Comparison of ENCODE assay signal across 1 cellular context in the genomic region with DNA sequence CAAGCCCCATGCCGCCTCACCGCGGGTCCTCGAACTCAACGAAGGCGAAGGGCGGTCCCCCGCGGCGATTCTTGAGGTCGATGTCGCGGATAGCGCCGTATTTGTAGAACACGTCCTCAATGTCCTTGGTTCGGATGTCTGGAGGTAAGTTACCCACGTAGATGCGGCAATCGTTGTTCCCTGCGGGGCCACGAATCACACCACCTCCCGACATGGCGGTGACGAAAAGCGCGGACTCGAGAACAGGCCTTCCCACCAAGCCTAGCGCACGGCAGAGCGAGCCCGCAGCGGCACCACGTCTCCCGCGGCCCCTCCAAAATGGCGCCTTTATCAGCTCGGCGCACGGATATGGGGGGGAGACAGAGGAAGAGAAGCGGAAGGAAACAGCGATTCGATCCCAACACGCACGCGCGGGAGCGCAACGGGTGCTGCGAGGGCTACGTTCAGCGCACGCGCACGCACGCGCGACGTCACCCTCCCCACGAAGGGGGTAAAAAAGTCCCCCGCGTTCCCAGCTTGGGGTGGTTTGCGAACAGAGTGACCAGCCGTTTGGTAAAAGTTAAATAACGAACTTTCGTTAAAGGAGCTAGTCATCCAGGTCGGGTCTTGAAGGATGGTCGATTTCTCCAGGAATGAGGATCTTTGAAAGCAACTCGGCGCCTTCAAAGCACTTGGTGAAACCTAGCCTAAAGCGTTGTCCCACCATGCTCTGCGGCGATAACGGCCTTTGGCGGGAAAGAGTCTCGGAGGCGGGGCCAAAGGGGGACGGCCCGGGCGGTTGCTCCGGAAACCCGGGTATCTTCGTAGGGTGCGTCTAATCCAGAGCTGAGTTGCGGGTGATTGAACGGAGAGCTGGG.
TF ChIP-seq lines count a peak whose summit lies in the region.

A gene with protein sequence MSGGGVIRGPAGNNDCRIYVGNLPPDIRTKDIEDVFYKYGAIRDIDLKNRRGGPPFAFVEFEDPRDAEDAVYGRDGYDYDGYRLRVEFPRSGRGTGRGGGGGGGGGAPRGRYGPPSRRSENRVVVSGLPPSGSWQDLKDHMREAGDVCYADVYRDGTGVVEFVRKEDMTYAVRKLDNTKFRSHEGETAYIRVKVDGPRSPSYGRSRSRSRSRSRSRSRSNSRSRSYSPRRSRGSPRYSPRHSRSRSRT (minus strand): TSS at position 323 of the 857 bp plus-strand sequence. CDS start 109 bp downstream, at position 214.

TF ChIP-seq in WTC11, 78 proteins besides CTCF, POLR2A, EP300 and RAD21 (continued from another document):
- TF ChIP-seq, protein P1, sequence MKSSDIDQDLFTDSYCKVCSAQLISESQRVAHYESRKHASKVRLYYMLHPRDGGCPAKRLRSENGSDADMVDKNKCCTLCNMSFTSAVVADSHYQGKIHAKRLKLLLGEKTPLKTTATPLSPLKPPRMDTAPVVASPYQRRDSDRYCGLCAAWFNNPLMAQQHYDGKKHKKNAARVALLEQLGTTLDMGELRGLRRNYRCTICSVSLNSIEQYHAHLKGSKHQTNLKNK (CRISPR knock-in tag; IDR thresholded peaks at IDR 0.05): no peak
- TF ChIP-seq, protein P2, sequence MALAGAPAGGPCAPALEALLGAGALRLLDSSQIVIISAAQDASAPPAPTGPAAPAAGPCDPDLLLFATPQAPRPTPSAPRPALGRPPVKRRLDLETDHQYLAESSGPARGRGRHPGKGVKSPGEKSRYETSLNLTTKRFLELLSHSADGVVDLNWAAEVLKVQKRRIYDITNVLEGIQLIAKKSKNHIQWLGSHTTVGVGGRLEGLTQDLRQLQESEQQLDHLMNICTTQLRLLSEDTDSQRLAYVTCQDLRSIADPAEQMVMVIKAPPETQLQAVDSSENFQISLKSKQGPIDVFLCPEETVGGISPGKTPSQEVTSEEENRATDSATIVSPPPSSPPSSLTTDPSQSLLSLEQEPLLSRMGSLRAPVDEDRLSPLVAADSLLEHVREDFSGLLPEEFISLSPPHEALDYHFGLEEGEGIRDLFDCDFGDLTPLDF (CRISPR knock-in tag; IDR thresholded peaks at IDR 0.05): peak; percentile 88; the same call in 1 of the 2 replicates
- TF ChIP-seq, protein P3, sequence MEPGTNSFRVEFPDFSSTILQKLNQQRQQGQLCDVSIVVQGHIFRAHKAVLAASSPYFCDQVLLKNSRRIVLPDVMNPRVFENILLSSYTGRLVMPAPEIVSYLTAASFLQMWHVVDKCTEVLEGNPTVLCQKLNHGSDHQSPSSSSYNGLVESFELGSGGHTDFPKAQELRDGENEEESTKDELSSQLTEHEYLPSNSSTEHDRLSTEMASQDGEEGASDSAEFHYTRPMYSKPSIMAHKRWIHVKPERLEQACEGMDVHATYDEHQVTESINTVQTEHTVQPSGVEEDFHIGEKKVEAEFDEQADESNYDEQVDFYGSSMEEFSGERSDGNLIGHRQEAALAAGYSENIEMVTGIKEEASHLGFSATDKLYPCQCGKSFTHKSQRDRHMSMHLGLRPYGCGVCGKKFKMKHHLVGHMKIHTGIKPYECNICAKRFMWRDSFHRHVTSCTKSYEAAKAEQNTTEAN (CRISPR knock-in tag; IDR thresholded peaks at IDR 0.05): no peak
- TF ChIP-seq GTF2I (CRISPR knock-in tag; conservative IDR thresholded peaks at IDR 0.05) (no peak), KAT7 (CRISPR knock-in tag; IDR thresholded peaks at IDR 0.05; ENCODE audit: borderline replicate concordance) (peak; percentile 60), SP1 (CRISPR knock-in tag; conservative IDR thresholded peaks at IDR 0.05) (peak; percentile 56; the same call in 1 of the 2 replicates), RORB (CRISPR knock-in tag; IDR thresholded peaks at IDR 0.05) (no peak), CREB1 (CRISPR knock-in tag; IDR thresholded peaks at IDR 0.05) (peak; percentile 81; the same call in 1 of the 2 replicates), CBFB (CRISPR knock-in tag; IDR thresholded peaks at IDR 0.05; ENCODE audit: low read depth) (peak; percentile 7; the same call in 1 of the 2 replicates), NFE2L1 (CRISPR knock-in tag; IDR thresholded peaks at IDR 0.05) (peak; percentile 70), ZNF671 (CRISPR knock-in tag; IDR thresholded peaks at IDR 0.05) (peak; percentile 63; the same call in 1 of the 2 replicates)
- TF ChIP-seq, protein P4, sequence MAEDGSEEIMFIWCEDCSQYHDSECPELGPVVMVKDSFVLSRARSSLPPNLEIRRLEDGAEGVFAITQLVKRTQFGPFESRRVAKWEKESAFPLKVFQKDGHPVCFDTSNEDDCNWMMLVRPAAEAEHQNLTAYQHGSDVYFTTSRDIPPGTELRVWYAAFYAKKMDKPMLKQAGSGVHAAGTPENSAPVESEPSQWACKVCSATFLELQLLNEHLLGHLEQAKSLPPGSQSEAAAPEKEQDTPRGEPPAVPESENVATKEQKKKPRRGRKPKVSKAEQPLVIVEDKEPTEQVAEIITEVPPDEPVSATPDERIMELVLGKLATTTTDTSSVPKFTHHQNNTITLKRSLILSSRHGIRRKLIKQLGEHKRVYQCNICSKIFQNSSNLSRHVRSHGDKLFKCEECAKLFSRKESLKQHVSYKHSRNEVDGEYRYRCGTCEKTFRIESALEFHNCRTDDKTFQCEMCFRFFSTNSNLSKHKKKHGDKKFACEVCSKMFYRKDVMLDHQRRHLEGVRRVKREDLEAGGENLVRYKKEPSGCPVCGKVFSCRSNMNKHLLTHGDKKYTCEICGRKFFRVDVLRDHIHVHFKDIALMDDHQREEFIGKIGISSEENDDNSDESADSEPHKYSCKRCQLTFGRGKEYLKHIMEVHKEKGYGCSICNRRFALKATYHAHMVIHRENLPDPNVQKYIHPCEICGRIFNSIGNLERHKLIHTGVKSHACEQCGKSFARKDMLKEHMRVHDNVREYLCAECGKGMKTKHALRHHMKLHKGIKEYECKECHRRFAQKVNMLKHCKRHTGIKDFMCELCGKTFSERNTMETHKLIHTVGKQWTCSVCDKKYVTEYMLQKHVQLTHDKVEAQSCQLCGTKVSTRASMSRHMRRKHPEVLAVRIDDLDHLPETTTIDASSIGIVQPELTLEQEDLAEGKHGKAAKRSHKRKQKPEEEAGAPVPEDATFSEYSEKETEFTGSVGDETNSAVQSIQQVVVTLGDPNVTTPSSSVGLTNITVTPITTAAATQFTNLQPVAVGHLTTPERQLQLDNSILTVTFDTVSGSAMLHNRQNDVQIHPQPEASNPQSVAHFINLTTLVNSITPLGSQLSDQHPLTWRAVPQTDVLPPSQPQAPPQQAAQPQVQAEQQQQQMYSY (CRISPR knock-in tag; IDR thresholded peaks at IDR 0.05): peak; percentile 75
- TF ChIP-seq, protein P5, sequence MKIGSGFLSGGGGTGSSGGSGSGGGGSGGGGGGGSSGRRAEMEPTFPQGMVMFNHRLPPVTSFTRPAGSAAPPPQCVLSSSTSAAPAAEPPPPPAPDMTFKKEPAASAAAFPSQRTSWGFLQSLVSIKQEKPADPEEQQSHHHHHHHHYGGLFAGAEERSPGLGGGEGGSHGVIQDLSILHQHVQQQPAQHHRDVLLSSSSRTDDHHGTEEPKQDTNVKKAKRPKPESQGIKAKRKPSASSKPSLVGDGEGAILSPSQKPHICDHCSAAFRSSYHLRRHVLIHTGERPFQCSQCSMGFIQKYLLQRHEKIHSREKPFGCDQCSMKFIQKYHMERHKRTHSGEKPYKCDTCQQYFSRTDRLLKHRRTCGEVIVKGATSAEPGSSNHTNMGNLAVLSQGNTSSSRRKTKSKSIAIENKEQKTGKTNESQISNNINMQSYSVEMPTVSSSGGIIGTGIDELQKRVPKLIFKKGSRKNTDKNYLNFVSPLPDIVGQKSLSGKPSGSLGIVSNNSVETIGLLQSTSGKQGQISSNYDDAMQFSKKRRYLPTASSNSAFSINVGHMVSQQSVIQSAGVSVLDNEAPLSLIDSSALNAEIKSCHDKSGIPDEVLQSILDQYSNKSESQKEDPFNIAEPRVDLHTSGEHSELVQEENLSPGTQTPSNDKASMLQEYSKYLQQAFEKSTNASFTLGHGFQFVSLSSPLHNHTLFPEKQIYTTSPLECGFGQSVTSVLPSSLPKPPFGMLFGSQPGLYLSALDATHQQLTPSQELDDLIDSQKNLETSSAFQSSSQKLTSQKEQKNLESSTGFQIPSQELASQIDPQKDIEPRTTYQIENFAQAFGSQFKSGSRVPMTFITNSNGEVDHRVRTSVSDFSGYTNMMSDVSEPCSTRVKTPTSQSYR (CRISPR knock-in tag; IDR thresholded peaks at IDR 0.05): peak; percentile 59; the same call in 1 of the 2 replicates
- TF ChIP-seq, protein P6, sequence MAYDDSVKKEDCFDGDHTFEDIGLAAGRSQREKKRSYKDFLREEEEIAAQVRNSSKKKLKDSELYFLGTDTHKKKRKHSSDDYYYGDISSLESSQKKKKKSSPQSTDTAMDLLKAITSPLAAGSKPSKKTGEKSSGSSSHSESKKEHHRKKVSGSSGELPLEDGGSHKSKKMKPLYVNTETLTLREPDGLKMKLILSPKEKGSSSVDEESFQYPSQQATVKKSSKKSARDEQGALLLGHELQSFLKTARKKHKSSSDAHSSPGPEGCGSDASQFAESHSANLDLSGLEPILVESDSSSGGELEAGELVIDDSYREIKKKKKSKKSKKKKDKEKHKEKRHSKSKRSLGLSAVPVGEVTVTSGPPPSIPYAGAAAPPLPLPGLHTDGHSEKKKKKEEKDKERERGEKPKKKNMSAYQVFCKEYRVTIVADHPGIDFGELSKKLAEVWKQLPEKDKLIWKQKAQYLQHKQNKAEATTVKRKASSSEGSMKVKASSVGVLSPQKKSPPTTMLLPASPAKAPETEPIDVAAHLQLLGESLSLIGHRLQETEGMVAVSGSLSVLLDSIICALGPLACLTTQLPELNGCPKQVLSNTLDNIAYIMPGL (CRISPR knock-in tag; IDR thresholded peaks at IDR 0.05): peak; percentile 67
